27 cellular contexts compared by ENCODE assay signal in the genomic region with DNA sequence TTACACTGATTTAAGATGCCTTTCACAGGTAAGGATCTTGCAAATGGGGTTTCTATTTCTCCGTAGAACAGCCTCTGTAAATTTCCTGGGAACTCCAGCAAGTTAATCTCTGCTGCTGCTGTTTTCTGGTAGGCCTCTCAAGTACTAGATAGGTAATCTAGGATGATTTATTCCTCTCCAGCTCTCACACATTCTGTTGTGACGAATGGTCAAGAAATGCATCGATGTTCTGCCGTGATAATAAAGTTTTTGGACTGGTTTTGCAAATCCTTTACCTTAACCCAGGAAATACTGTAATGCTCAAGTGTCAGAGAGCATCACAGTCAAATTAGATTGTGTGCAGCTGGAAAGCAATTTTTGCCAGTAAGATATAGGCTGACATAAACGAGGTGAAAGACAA.
"Had no signal": no experiment of that assay in that cellular context is flagged by ENCODE, and none has a peak within 500 bp of the region (broad histone marks: within the 10 kb centered on the region; RNA-seq: fewer than 3 reads in every experiment).

No MANE protein-coding gene starts in this region.

- H3K27ac ChIP-seq: adrenal gland, brain microvascular endothelial cell, cardiac muscle cell, KMS-11, WERI-Rb-1 had no signal

- ATAC-seq: activated CD4-positive, alpha-beta T cell treated with anti-CD3 and anti-CD28 coated beads for 36 hours; activated CD4-positive, CD25-positive, alpha-beta regulatory T cell treated with anti-CD3 and anti-CD28 coated beads, Interleukin-2, amount 50 U/mL, for 24 hours; activated CD8-positive, alpha-beta T cell treated with anti-CD3 and anti-CD28 coated beads, Interleukin-2, amount 10 ng/mL, durations not matched to agents 7 days and 5 days; activated naive CD4-positive, alpha-beta T cell treated with anti-CD3 and anti-CD28 coated beads, Interleukin-2, amount 50 U/mL, for 72 hours had no signal

- H3K9me3 ChIP-seq: adrenal gland had no signal

- H3K36me3 ChIP-seq: adrenal gland, brain microvascular endothelial cell, cardiac muscle cell, WERI-Rb-1 had no signal

- H3K9ac ChIP-seq: KMS-11 had no signal

- DNase-seq: activated CD4-positive, alpha-beta T cell treated with anti-CD3 and anti-CD28 coated beads for 36 hours; activated CD4-positive, alpha-beta T cell treated with anti-CD3 and anti-CD28 coated beads, Interleukin-2, amount 10 ng/mL, durations not matched to agents 7 days and 5 days; activated CD4-positive, alpha-beta T cell treated with anti-CD3 and anti-CD28 coated beads, Interleukin-2, amount 50 U/mL, for 48 hours; activated CD8-positive, alpha-beta T cell treated with anti-CD3 and anti-CD28 coated beads, Interleukin-2, amount 10 ng/mL, durations not matched to agents 7 days and 5 days; activated gamma-delta T cell treated with Interleukin-2 at 50 U/mL for 16 hours; activated naive CD4-positive, alpha-beta T cell treated with anti-CD3 and anti-CD28 coated beads for 36 hours; activated T-cell treated with anti-CD3 and anti-CD28 coated beads, Interleukin-2, amount 50 U/mL, for 24 hours; adrenal gland; anterior cingulate cortex; brain microvascular endothelial cell; MM.1S; MV-4-11; NCI-H1092; NCI-H1436 treated with DMSO at 0.1 percent for 48 hours; NCI-H1694 treated with DMSO at 0.1 percent for 48 hours; NCI-H2029; NCI-H345; NCI-H524 treated with DMSO at 0.1 percent for 48 hours; NCI-H748 treated with DMSO at 0.1 percent for 48 hours; Right ventricle myocardium superior; SW 1271; T1000; WERI-Rb-1 had no signal

- H3K4me1 ChIP-seq: adrenal gland had no signal

- H3K4me2 ChIP-seq: KMS-11 had no signal

- H3K27me3 ChIP-seq: adrenal gland, brain microvascular endothelial cell, cardiac muscle cell had no signal

- H3K4me3 ChIP-seq: adrenal gland, cardiac muscle cell had no signal
